8 cellular contexts compared by ENCODE assay signal in genomic region chr12:14948672-14949071, GRCh38. TPM values are rescaled to one million over a fixed set of nuclear protein-coding genes. Genes with fewer than 3 reads are reported as not detected.
DNase-seq lines count a peak whose midpoint lies in the region; ATAC-seq and TF ChIP-seq lines count a peak whose summit lies in the region.

No MANE protein-coding gene starts in this region.

- H3K9ac ChIP-seq in mammary epithelial cell (ENCODE audit: insufficient read depth, low read length): no peak overlapping the region

- CTCF ChIA-PET in mammary epithelial cell (lab: Charles Lee; ENCODE audit: low non-redundant PET): no interaction called here

- WGBS in mammary epithelial cell (ENCODE audit: low coverage, missing lambda C conversion rate): 80% methylated on average over 2 of the region's 3 CpGs

- ATAC-seq in GM19328 (IDR thresholded peaks at IDR 0.05; ENCODE audit: unreplicated experiment) (peak; percentile 91), HG03354 (IDR thresholded peaks at IDR 0.05; ENCODE audit: poor library complexity, severe bottlenecking, unreplicated experiment) (peak; percentile 90)

- H3K4me3 ChIP-seq in SJCRH30: no peak overlapping the region
- H3K4me3 ChIP-seq in mammary epithelial cell (replicated peaks in 1 of 3; ENCODE audit: insufficient read depth in 1 of 3, low read depth in 2 of 3, low read length in 3 of 3): no peak overlapping the region
- no peak overlapping the region for H3K4me3 ChIP-seq in WERI-Rb-1 (ENCODE audit: low read depth, low read length)

- H3K4me2 ChIP-seq in mammary epithelial cell (ENCODE audit: insufficient read depth, low read depth, low read length): no peak overlapping the region

- no peak for TF ChIP-seq CTCF in mammary epithelial cell (conservative IDR thresholded peaks at IDR 0.05 in 1 of 2, IDR thresholded peaks at IDR 0.05 in 1 of 2; ENCODE audit: extremely low read depth in 1 of 2, insufficient read depth in 1 of 2, low read depth in 1 of 2, low read length in 2 of 2)
- no peak for TF ChIP-seq CTCF in WERI-Rb-1 (IDR thresholded peaks at IDR 0.05; ENCODE audit: low read depth, low read length)

- in situ Hi-C loops in mammary epithelial cell (cut with MboI; ENCODE audit: low sequenced_read_pairs in 2 of 2): no loop called here

- no peaks in the 10 kb centered on the region for H4K20me1 ChIP-seq in mammary epithelial cell (ENCODE audit: insufficient read depth, low read length)

- H3K9me3 ChIP-seq in SJCRH30 (replicated peaks) (no peaks in the 10 kb centered on the region), mammary epithelial cell (replicated peaks; ENCODE audit: insufficient read depth, low read length) (no peaks in the 10 kb centered on the region), WERI-Rb-1 (ENCODE audit: severe bottlenecking) (no peaks in the 10 kb centered on the region)

- peak overlapping the region; percentile 48 for H2AFZ ChIP-seq in mammary epithelial cell (ENCODE audit: low read depth, low read length)

- H3K27me3 ChIP-seq in SJCRH30 (no peaks in the 10 kb centered on the region), mammary epithelial cell (ENCODE audit: insufficient read depth, low read length) (no peaks in the 10 kb centered on the region), WERI-Rb-1 (ENCODE audit: insufficient read depth, low read depth, severe bottlenecking) (no peaks in the 10 kb centered on the region)

- H3K79me2 ChIP-seq in mammary epithelial cell (ENCODE audit: insufficient read depth, low read length): peaks cover 27% of the 10 kb centered on the region

- intact Hi-C loops in mammary epithelial cell (cut with micrococcal nuclease): no loop called here

- DNase-seq in DMS53 (lab: John Stamatoyannopoulos, UW) (peak; percentile 97), SJCRH30 (peak; percentile 17 to 59), mammary epithelial cell (peak; percentile 50), kidney glomerular epithelial cell (lab: John Stamatoyannopoulos, UW) (peak; percentile 99), WERI-Rb-1 (no peak)
- DNase-seq in stimulated activated naive CD4-positive, alpha-beta T cell (lab: John Stamatoyannopoulos, UW): peak in 5 of 6 experiments; percentile 51 to 84 (median 79)

- H3K36me3 ChIP-seq in SJCRH30: no peaks in the 10 kb centered on the region
- H3K36me3 ChIP-seq in mammary epithelial cell (ENCODE audit: insufficient read depth, low read length): peaks cover 20% of the 10 kb centered on the region
- H3K36me3 ChIP-seq in WERI-Rb-1: no peaks in the 10 kb centered on the region

- 0 out of 2 replicates have a peak, but pooled peaks cover 8% of the 10 kb centered on the region for H3K4me1 ChIP-seq in SJCRH30
- peaks cover 45% of the 10 kb centered on the region for H3K4me1 ChIP-seq in mammary epithelial cell (ENCODE audit: insufficient read depth, low read length)

- dilution Hi-C loops in mammary epithelial cell (cut with HindIII; ENCODE audit: low sequenced_read_pairs): no loop called here

- H3K27ac ChIP-seq in SJCRH30 (no peak overlapping the region), mammary epithelial cell (ENCODE audit: insufficient read depth, low read depth, low read length) (peak overlapping the region; percentile 34), WERI-Rb-1 (no peak overlapping the region)

- no TSS peak for BruUV-seq in mammary epithelial cell (replicated peaks; lab: Mats Ljungman, UMichigan)

RNA-seq across cellular contexts. Expression of gene ERP27, which starts 10.3 kb away (rescaled TPM):
- not detected in 2 replicates for total RNA-seq in SJCRH30 (2014; rRNA removed; shearing (Covaris generic))
- not detected for total RNA-seq in mammary epithelial cell
- polyA plus RNA-seq in mammary epithelial cell: 0.12 TPM
- polyA minus RNA-seq in mammary epithelial cell: not detected

RNA-seq across cellular contexts. Expression of gene ARHGDIB, which starts 12.7 kb away (rescaled TPM):
- total RNA-seq in SJCRH30 (2014; rRNA removed; shearing (Covaris generic)): 1.2 and 2.4 TPM in 2 replicates
- 10 to 100 TPM in 1 of 2 donors, 1 to 10 TPM in 1; 5.0 to 24.0 TPM for total RNA-seq in mammary epithelial cell
- 231 TPM for polyA plus RNA-seq in mammary epithelial cell
- 214 TPM for polyA minus RNA-seq in mammary epithelial cell

RNA-seq across cellular contexts. Expression of gene PDE6H, which starts 24.2 kb away (rescaled TPM):
- total RNA-seq in SJCRH30 (2014; rRNA removed; shearing (Covaris generic)): not detected in 2 replicates
- not detected for total RNA-seq in mammary epithelial cell
- polyA plus RNA-seq in mammary epithelial cell: not detected
- polyA minus RNA-seq in mammary epithelial cell: not detected
